ENCODE assay signal across 26 cellular contexts in the genomic region with DNA sequence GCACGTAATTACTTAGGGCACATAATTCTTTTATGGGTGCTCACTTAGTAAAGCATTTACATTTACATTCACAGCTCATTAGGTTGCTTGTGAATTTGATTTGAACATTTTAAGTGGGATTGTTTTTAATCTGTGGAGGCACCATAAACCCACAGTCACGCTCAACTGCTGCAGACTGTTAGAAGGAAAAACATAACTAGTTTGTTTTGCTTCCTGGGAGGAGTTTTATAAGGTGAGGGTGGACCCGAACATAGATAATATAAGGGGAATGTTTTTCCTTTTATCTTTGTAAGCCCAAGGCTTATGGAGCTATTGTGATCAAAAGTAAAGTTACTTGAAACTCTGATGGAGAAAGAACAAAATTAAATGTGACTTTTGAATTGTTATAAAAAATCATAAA.
"Had no signal": no experiment of that assay in that cellular context is flagged by ENCODE, and none has a peak within 500 bp of the region (broad histone marks: within the 10 kb centered on the region; RNA-seq: fewer than 3 reads in every experiment).

No MANE protein-coding gene starts in this region.

- H3K4me1 ChIP-seq: stomach, suprapubic skin, testis, thyroid gland, tibial artery, upper lobe of left lung, upper lobe of right lung, uterus, vagina had no signal

- ATAC-seq: stimulated activated effector memory CD8-positive, alpha-beta T cell treated with anti-CD3 and anti-CD28 coated beads, Interleukin-12 subunit alpha, Interleukin-12 subunit beta, amount 100 ng/mL, for 72 hours; stimulated activated memory B cell treated with anti-CD40 and anti-IgM and Interleukin-4, amounts not matched to agents 10 μg/mL and 1 μg/mL and 100 μg/mL, for 72 hours; stimulated activated naive B cell treated with anti-CD40 and anti-IgM and Interleukin-4, amounts not matched to agents 10 μg/mL and 1 μg/mL and 100 μg/mL, for 72 hours; stimulated activated naive CD8-positive, alpha-beta T cell treated with anti-CD3 and anti-CD28 coated beads, Interleukin-15, amount 100 ng/mL, for 72 hours; stimulated activated naive CD8-positive, alpha-beta T cell treated with anti-CD3 and anti-CD28 coated beads, Interleukin-15, Interleukin-2, amounts not matched to agents 100 U/mL and 50 U/mL, for 24 hours; upper lobe of right lung had no signal

- H3K36me3 ChIP-seq: stomach, suprapubic skin, thoracic aorta, thyroid gland, tibial artery, tibial nerve, transverse colon, upper lobe of left lung, upper lobe of right lung, uterus, vagina had no signal

- DNase-seq: stimulated activated CD4-positive, alpha-beta T cell treated with anti-CD3 and anti-CD28 coated beads, Interleukin-2, amount 100 ng/mL, for 48 hours; stimulated activated CD4-positive, alpha-beta T cell treated with anti-CD3 and anti-CD28 coated beads, Interleukin-4, amount 100 ng/mL, for 1 hour; stimulated activated CD4-positive, alpha-beta T cell treated with anti-CD3 and anti-CD28 coated beads, Interleukin-4, amount 100 ng/mL, for 24 hours; stimulated activated CD4-positive, alpha-beta T cell treated with anti-CD3 and anti-CD28 coated beads, Interleukin-4, amount 100 ng/mL, for 4 hours; stimulated activated CD8-positive, alpha-beta memory T cell treated with anti-CD3 and anti-CD28 coated beads, Interleukin-4, amount 100 ng/mL, for 48 hours; stimulated activated naive B cell treated with anti-CD40 and anti-IgM and Interleukin-4, amounts not matched to agents 10 μg/mL and 1 μg/mL and 100 μg/mL, for 72 hours; stimulated activated naive CD4-positive, alpha-beta T cell; stimulated activated naive CD4-positive, alpha-beta T cell treated with Interleukin-2 at 50 U/mL for 16 hours; stimulated activated naive CD8-positive, alpha-beta T cell treated with anti-CD3 and anti-CD28 coated beads, Interleukin-15, amount 100 ng/mL, for 72 hours; stimulated activated naive CD8-positive, alpha-beta T cell treated with anti-CD3 and anti-CD28 coated beads, Interleukin-15, Interleukin-2, amounts not matched to agents 100 U/mL and 50 U/mL, for 24 hours; stomach; substantia nigra; testis; thyroid gland; tibial artery; transverse colon; trophoblast cell; upper lobe of left lung; upper lobe of right lung; uterus had no signal

- H3K4me3 ChIP-seq: stomach, suprapubic skin, testis, thoracic aorta, thyroid gland, tibial artery, tibial nerve, transverse colon, upper lobe of left lung, upper lobe of right lung, uterus, vagina had no signal

- H3K9me3 ChIP-seq: stomach, suprapubic skin, testis, thoracic aorta, thyroid gland, tibial artery, tibial nerve, transverse colon, upper lobe of left lung, upper lobe of right lung, uterus, vagina had no signal
